Comparison of ENCODE assay signal across 8 cellular contexts in genomic region chr10:102501201-102502028, GRCh38. TPM values are rescaled to one million over a fixed set of nuclear protein-coding genes. Genes with fewer than 3 reads are reported as not detected.
A peak's percentile ranks its signal among the peaks of the same experiment; 100 is the strongest.
DNase-seq lines count a peak whose midpoint lies in the region; ATAC-seq and TF ChIP-seq lines count a peak whose summit lies in the region.

No MANE protein-coding gene starts in this region.

- peaks cover 0 to 1% (median 0%) of the 10 kb centered on the region in 5 donors for H3K36me3 Mint-ChIP-seq in naive thymus-derived CD4-positive, alpha-beta T cell

- no peaks in the 10 kb centered on the region for H3K9me3 ChIP-seq in endocrine pancreas (ENCODE audit: control insufficient read depth, low read length)
- no peaks in the 10 kb centered on the region for H3K9me3 ChIP-seq in naive thymus-derived CD4-positive, alpha-beta T cell (ENCODE audit: control insufficient read depth in 2 of 3, low read length in 3 of 3)

- H3K4me1 Mint-ChIP-seq in naive thymus-derived CD4-positive, alpha-beta T cell: peaks cover 27 to 54% (median 37%) of the 10 kb centered on the region in 7 donors

- H3K36me3 ChIP-seq in BJ (ENCODE audit: control insufficient read depth, insufficient read depth, low read length) (no peaks in the 10 kb centered on the region), endocrine pancreas (ENCODE audit: control insufficient read depth, insufficient read depth, low read length) (no peaks in the 10 kb centered on the region)
- peaks cover 0 to 4% (median 0%) of the 10 kb centered on the region in 3 experiments for H3K36me3 ChIP-seq in naive thymus-derived CD4-positive, alpha-beta T cell (ENCODE audit: control insufficient read depth in 2 of 3, insufficient read depth in 3 of 3, low read length in 3 of 3)

- POLR2A ChIA-PET in BJ (lab: Charles Lee): interaction anchor here (0.6 to 1.0 kb wide), 2 partner anchors 145 to 211 kb away, joined by 3 to 4 read pairs; no protein-coding TSS in a partner anchor
- POLR2A ChIA-PET in naive thymus-derived CD4-positive, alpha-beta T cell (lab: Charles Lee): interaction anchor here (0.5 to 1.1 kb wide), 2 partner anchors 51 to 682 kb away, joined by 3 to 4 read pairs; no protein-coding TSS in a partner anchor

- H3K27ac Mint-ChIP-seq in naive thymus-derived CD4-positive, alpha-beta T cell: no peak overlapping the region

- H3K27me3 Mint-ChIP-seq in naive thymus-derived CD4-positive, alpha-beta T cell: no peaks in the 10 kb centered on the region

- CTCF ChIA-PET in BJ (lab: Yijun Ruan, JAX): interaction anchor here (0.7 to 1.9 kb wide), 8 partner anchors 48 to 239 kb away, joined by 3 to 8 read pairs (median 4); partner anchors contain the start of gene TRIM8
- CTCF ChIA-PET in naive thymus-derived CD4-positive, alpha-beta T cell (lab: Charles Lee): interaction anchor here (0.6 to 2.1 kb wide), 5 partner anchors 10 to 505 kb away, joined by 3 to 11 read pairs (median 3); no protein-coding TSS in a partner anchor

- TF ChIP-seq CTCF in BJ (IDR thresholded peaks at IDR 0.05; ENCODE audit: insufficient read depth, low read depth, low read length) (no peak), LNCaP clone FGC (IDR thresholded peaks at IDR 0.05; ENCODE audit: control insufficient read depth, extremely low read depth, insufficient read depth) (no peak)

- no peaks in the 10 kb centered on the region for H3K4me1 ChIP-seq in endocrine pancreas (ENCODE audit: control insufficient read depth, insufficient read depth, low read length)
- H3K4me1 ChIP-seq in naive thymus-derived CD4-positive, alpha-beta T cell (ENCODE audit: control insufficient read depth in 2 of 2, insufficient read depth in 2 of 2, low read length in 2 of 2): peaks cover 19 to 30% of the 10 kb centered on the region in 2 donors

- peak overlapping the region; percentile 80 for H3K9ac ChIP-seq in endocrine pancreas (ENCODE audit: control insufficient read depth, insufficient read depth, low read length)

- peak overlapping the region; percentile 61 for H3K27ac ChIP-seq in naive thymus-derived CD4-positive, alpha-beta T cell (ENCODE audit: low read depth, low read length)

- no peak for DNase-seq in BJ (ENCODE audit: low read depth)
- DNase-seq in LNCaP clone FGC (ENCODE audit: low read depth): no peak
- no peak for DNase-seq in naive thymus-derived CD4-positive, alpha-beta T cell
- DNase-seq in cortex of kidney (lab: John Stamatoyannopoulos, UW): no peak
- no peak for DNase-seq in DMS79 treated with DMSO at 0.1 percent for 48 hours (lab: John Stamatoyannopoulos, UW)
- no peak for DNase-seq in amniotic stem cell (lab: John Stamatoyannopoulos, UW)
- no peak for DNase-seq in mucosa of gallbladder (ENCODE audit: low spot score)

- H3K27me3 ChIP-seq in BJ (ENCODE audit: control insufficient read depth, insufficient read depth, low read length): no peaks in the 10 kb centered on the region
- no peaks in the 10 kb centered on the region for H3K27me3 ChIP-seq in endocrine pancreas (ENCODE audit: control insufficient read depth, insufficient read depth, low read length)
- no peaks in the 10 kb centered on the region for H3K27me3 ChIP-seq in naive thymus-derived CD4-positive, alpha-beta T cell (ENCODE audit: control insufficient read depth in 2 of 2, insufficient read depth in 2 of 2, low read length in 2 of 2)

- intact Hi-C loops in naive thymus-derived CD4-positive, alpha-beta T cell (cut with micrococcal nuclease): loop anchor here (1.0 to 10.0 kb wide), 35 partner anchors 22 to 1731 kb away; partner anchors contain the start of genes ARL3 (in 2 of the 2), CNNM2 (in 2 of the 2), CUEDC2 (in 2 of the 2) and GBF1 (in 2 of the 2)

- H3K9me3 Mint-ChIP-seq in naive thymus-derived CD4-positive, alpha-beta T cell: no peaks in the 10 kb centered on the region

- ATAC-seq in naive thymus-derived CD4-positive, alpha-beta T cell: no peak

- H3K4me3 Mint-ChIP-seq in naive thymus-derived CD4-positive, alpha-beta T cell: no peak overlapping the region

- peak overlapping the region; percentile 55 for H3K4me3 ChIP-seq in BJ (ENCODE audit: low read depth, low read length)
- H3K4me3 ChIP-seq in LNCaP clone FGC (ENCODE audit: low read depth, low read length): peak overlapping the region; percentile 83
- H3K4me3 ChIP-seq in endocrine pancreas (ENCODE audit: control insufficient read depth, insufficient read depth, low read length): peak overlapping the region; percentile 92
- peak overlapping the region; percentile 92 for H3K4me3 ChIP-seq in naive thymus-derived CD4-positive, alpha-beta T cell (ENCODE audit: low read length)

RNA-seq across cellular contexts. Expression of gene ACTR1A, which starts 1.1 kb away (rescaled TPM):
- 178 and 216 TPM in 2 replicates for polyA plus RNA-seq in BJ (2011; rRNA removed)
- polyA minus RNA-seq in BJ (2011; rRNA and poly(A)+ RNA removed): 148 and 200 TPM in 2 replicates
- 10 to 100 TPM; 47.5 to 69.4 (median 58.9) TPM for total RNA-seq in naive thymus-derived CD4-positive, alpha-beta T cell
- polyA plus RNA-seq in naive thymus-derived CD4-positive, alpha-beta T cell: 10 to 100 TPM; 49.8 to 66.0 TPM
- total RNA-seq in mucosa of gallbladder: 96.4 TPM

RNA-seq across cellular contexts. Expression of gene SUFU, which starts 2.4 kb away (rescaled TPM):
- 5.3 and 8.5 TPM in 2 replicates for polyA plus RNA-seq in BJ (2011; rRNA removed)
- polyA minus RNA-seq in BJ (2011; rRNA and poly(A)+ RNA removed): 9.7 and 9.8 TPM in 2 replicates
- total RNA-seq in naive thymus-derived CD4-positive, alpha-beta T cell: 10 to 100 TPM; 10.7 to 17.5 (median 16.1) TPM
- polyA plus RNA-seq in naive thymus-derived CD4-positive, alpha-beta T cell: 10 to 100 TPM in 1 of 2 donors, 1 to 10 TPM in 1; 2.9 to 10.8 TPM
- total RNA-seq in mucosa of gallbladder: 18.3 TPM

RNA-seq across cellular contexts. Expression of gene C10orf95, which starts 50.1 kb away (rescaled TPM):
- not detected in 2 replicates for polyA plus RNA-seq in BJ (2011; rRNA removed)
- not detected in 2 replicates for polyA minus RNA-seq in BJ (2011; rRNA and poly(A)+ RNA removed)
- under 1 TPM in 4 of 5 experiments, not detected in 1; 0.19 to 0.78 (median 0.51) TPM for total RNA-seq in naive thymus-derived CD4-positive, alpha-beta T cell
- polyA plus RNA-seq in naive thymus-derived CD4-positive, alpha-beta T cell: under 1 TPM; 0.32 to 0.41 TPM
- total RNA-seq in mucosa of gallbladder: 0.46 TPM
